15 cellular contexts compared by ENCODE assay signal in the genomic region with DNA sequence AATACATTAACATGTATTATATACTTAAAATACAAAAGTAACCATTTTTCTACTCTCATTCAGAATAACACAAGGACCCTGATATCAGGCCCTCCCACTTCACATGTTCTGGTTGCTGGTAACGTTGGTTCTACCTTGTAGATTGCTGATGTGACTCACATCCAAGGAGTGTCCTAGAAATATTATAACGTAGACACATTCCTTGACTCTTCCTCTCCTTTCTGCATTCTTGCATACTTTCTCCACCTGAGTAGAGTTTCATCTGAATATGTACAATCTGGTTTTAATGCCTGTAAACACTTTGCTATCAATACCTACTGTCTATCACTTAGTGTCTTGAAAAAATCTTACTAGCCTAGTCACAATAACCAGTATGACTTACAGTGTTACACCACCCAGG. TPM values are rescaled to one million over a fixed set of nuclear protein-coding genes. Genes with fewer than 3 reads are reported as not detected.
DNase-seq lines count a peak whose midpoint lies in the region; ATAC-seq, FAIRE-seq and TF ChIP-seq lines count a peak whose summit lies in the region.
"Had no signal": no experiment of that assay in that cellular context is flagged by ENCODE, and none has a peak within 500 bp of the region (broad histone marks: within the 10 kb centered on the region; RNA-seq: fewer than 3 reads in every experiment).

No MANE protein-coding gene starts in this region.

- intact Hi-C loops in MCF 10A (cut with micrococcal nuclease) (no loop called here), breast epithelium (cut with DNase I; ENCODE audit: low total_unique reads) (no loop called here)

- H3K4me1 Mint-ChIP-seq in MCF 10A (ENCODE audit: insufficient read depth, unreplicated experiment): peaks cover 8% of the 10 kb centered on the region
- H3K4me1 Mint-ChIP-seq: CD4-positive, CD25-positive, alpha-beta regulatory T cell had no signal

- no TSS peak for BruUV-seq in MCF 10A (replicated peaks; lab: Mats Ljungman, UMichigan)

- DNase-seq in MCF 10A (ENCODE audit: unreplicated experiment): no peak
- DNase-seq in breast epithelium (ENCODE audit: low spot score in 2 of 2): no peak
- peak; percentile 52 for DNase-seq in kidney tubule cell (ENCODE audit: low spot score)
- DNase-seq in stimulated activated CD4-positive, alpha-beta T cell treated with anti-CD3 and anti-CD28 coated beads, Interleukin-2, amount 100 ng/mL, for 48 hours: no peak
- no peak for DNase-seq in D721Med (ENCODE audit: insufficient read length, low spot score)
- DNase-seq in T1000 (lab: John Stamatoyannopoulos, UW): no peak
- DNase-seq: CD4-positive, CD25-positive, alpha-beta regulatory T cell; DND-41; GDM1; GOT3; H9 had no signal

- POLR2A ChIA-PET in MCF 10A (lab: Yijun Ruan, JAX): interaction anchor here (1.0 to 4.6 kb wide), 5 partner anchors 12 to 36 kb away, joined by 3 to 28 read pairs (median 9); a partner anchor contains a TSS

- no peak overlapping the region for H3K4me3 ChIP-seq in breast epithelium
- H3K4me3 ChIP-seq: BLaER1 treated with 17β-estradiol and CSF1 and Interleukin-3, amounts not matched to agents 10 nM and 100 nM had no signal

- CTCF ChIA-PET in MCF 10A (lab: Yijun Ruan, JAX): interaction anchor here (0.7 to 1.0 kb wide), 2 partner anchors 9 to 400 kb away, joined by 3 read pairs; no protein-coding TSS in a partner anchor

- H3K4me1 ChIP-seq in breast epithelium: no peaks in the 10 kb centered on the region
- H3K4me1 ChIP-seq: BLaER1 treated with 17β-estradiol and CSF1 and Interleukin-3, amounts not matched to agents 10 nM and 100 nM had no signal

- FAIRE-seq in D721Med (lab: Jason Lieb, UNC): no peak
- FAIRE-seq: GM12892 had no signal

- no peak for TF ChIP-seq POLR2A in breast epithelium (IDR thresholded peaks at IDR 0.05)

- H3K4me3 Mint-ChIP-seq in MCF 10A (ENCODE audit: unreplicated experiment): no peak overlapping the region
- H3K4me3 Mint-ChIP-seq: CD4-positive, CD25-positive, alpha-beta regulatory T cell; H9 had no signal

- no peak overlapping the region for H3K27ac ChIP-seq in breast epithelium
- H3K27ac ChIP-seq: 22Rv1; BLaER1 treated with 17β-estradiol and CSF1 and Interleukin-3, amounts not matched to agents 10 nM and 100 nM had no signal

- H3K27me3 ChIP-seq in breast epithelium: no peaks in the 10 kb centered on the region
- H3K27me3 ChIP-seq: BLaER1 treated with 17β-estradiol and CSF1 and Interleukin-3, amounts not matched to agents 10 nM and 100 nM had no signal

- peak overlapping the region; percentile 57 for H3K27ac Mint-ChIP-seq in MCF 10A (ENCODE audit: low read depth, unreplicated experiment)
- H3K27ac Mint-ChIP-seq: CD4-positive, CD25-positive, alpha-beta regulatory T cell; H9 had no signal

- H3K27me3 Mint-ChIP-seq in MCF 10A (ENCODE audit: insufficient read depth, unreplicated experiment): no peaks in the 10 kb centered on the region

- H3K9me3 Mint-ChIP-seq in MCF 10A (ENCODE audit: unreplicated experiment): no peaks in the 10 kb centered on the region

- TF ChIP-seq CTCF in MCF 10A (IDR thresholded peaks at IDR 0.05; ENCODE audit: unreplicated experiment) (no peak), breast epithelium (IDR thresholded peaks at IDR 0.05) (no peak), D721Med (IDR thresholded peaks at IDR 0.05; ENCODE audit: insufficient read depth, missing control alignments) (no peak)

- H3K36me3 ChIP-seq in breast epithelium: no peaks in the 10 kb centered on the region
- H3K36me3 ChIP-seq: BLaER1 treated with 17β-estradiol and CSF1 and Interleukin-3, amounts not matched to agents 10 nM and 100 nM had no signal

- H3K9me3 ChIP-seq in breast epithelium: no peaks in the 10 kb centered on the region

- ATAC-seq in esophagus mucosa: peak; percentile 17

- H3K36me3 Mint-ChIP-seq in MCF 10A (ENCODE audit: insufficient read depth, unreplicated experiment): no peaks in the 10 kb centered on the region
- H3K36me3 Mint-ChIP-seq: CD4-positive, CD25-positive, alpha-beta regulatory T cell had no signal

RNA-seq across cellular contexts. Expression of a gene that starts 35.0 kb away (rescaled TPM):
- total RNA-seq in MCF 10A (2022): 57.7 and 60.3 TPM in 2 replicates
- total RNA-seq in breast epithelium: 10 to 100 TPM; 13.0 to 19.6 (median 19.3) TPM
- total RNA-seq in esophagus mucosa: 9.3 TPM
